ENCODE assay signal across 8 cellular contexts in genomic region chr1:214328770-214329455, GRCh38. TPM values are rescaled to one million over a fixed set of nuclear protein-coding genes. Genes with fewer than 3 reads are reported as not detected.
DNase-seq lines count a peak whose midpoint lies in the region; ATAC-seq and TF ChIP-seq lines count a peak whose summit lies in the region.

No MANE protein-coding gene starts in this region.

- H3K4me1 ChIP-seq in Panc1 (ENCODE audit: control insufficient read depth, insufficient read depth, low read length) (0 out of 2 replicates have a peak, but pooled peaks cover 2% of the 10 kb centered on the region), neutrophil (ENCODE audit: control insufficient read depth in 1 of 2, insufficient read depth in 1 of 2, low read depth in 1 of 2, low read length in 1 of 2) (no peaks in the 10 kb centered on the region)

- H3K36me3 ChIP-seq in Panc1 (ENCODE audit: control insufficient read depth, insufficient read depth, low read length) (no peaks in the 10 kb centered on the region), neutrophil (no peaks in the 10 kb centered on the region)

- BruUV-seq in Panc1 (replicated peaks; lab: Mats Ljungman, UMichigan): no TSS peak

- peak; percentile 84 for DNase-seq in EH (ENCODE audit: low read depth)
- peak; percentile 84 for DNase-seq in KBM-7
- DNase-seq in Panc1 (ENCODE audit: low read depth, low spot score): peak; percentile 69
- DNase-seq in activated T-cell treated with anti-CD3 and anti-CD28 coated beads, Interleukin-2, amount 50 U/mL, for 48 hours: peak; percentile 82 to 85
- DNase-seq in fibroblast of peridontal ligament (ENCODE audit: extremely low read depth): peak; percentile 84
- DNase-seq in substantia nigra (lab: John Stamatoyannopoulos, UW): peak in 47 of 49 donors; percentile 10 to 83 (median 65)

- H3K9me3 ChIP-seq in Panc1 (ENCODE audit: control insufficient read depth, insufficient read depth, low read depth, low read length) (no peaks in the 10 kb centered on the region), neutrophil (no peaks in the 10 kb centered on the region)

- ATAC-seq in GM21737 (IDR thresholded peaks at IDR 0.05; ENCODE audit: unreplicated experiment) (peak; percentile 95), Panc1 (peak; percentile 90)

- no peaks in the 10 kb centered on the region for H3K27me3 ChIP-seq in Panc1 (ENCODE audit: control insufficient read depth, insufficient read depth, low read length)
- H3K27me3 ChIP-seq in neutrophil: no peaks in the 10 kb centered on the region

- intact Hi-C loops in Panc1 (cut with micrococcal nuclease; ENCODE audit: unreplicated experiment): loop anchor here (1.0 kb wide), 2 partner anchors 68 to 115 kb away; no protein-coding TSS in a partner anchor

- in situ Hi-C loops in KBM-7 (cut with MboI; ENCODE audit: low pct_unique_long_range_greater_than_20kb, low sequenced_read_pairs) (loop anchor here (25.0 kb wide), 1 partner anchor 258 kb away; no protein-coding TSS in a partner anchor), Panc1 (cut with HindIII; ENCODE audit: low pct_unique_long_range_greater_than_20kb, low sequenced_read_pairs) (no loop called here)

- POLR2A ChIA-PET in Panc1 (lab: Charles Lee): no interaction called here

- CTCF ChIA-PET in Panc1 (lab: Charles Lee): interaction anchor here (0.5 to 5.3 kb wide), 5 partner anchors 67 to 298 kb away, joined by 3 to 71 read pairs (median 4); no protein-coding TSS in a partner anchor

- no peak overlapping the region for H3K27ac ChIP-seq in Panc1 (ENCODE audit: low read length)
- no peak overlapping the region for H3K27ac ChIP-seq in neutrophil
- no peak overlapping the region for H3K27ac ChIP-seq in substantia nigra (ENCODE audit: low read depth, low read length, poor library complexity, severe bottlenecking)

- TF ChIP-seq CTCF in Panc1 (IDR thresholded peaks at IDR 0.05) (peak; percentile 95), neutrophil (IDR thresholded peaks at IDR 0.05) (peak; percentile 42)

- no peak overlapping the region for H3K4me3 ChIP-seq in Panc1 (ENCODE audit: low read depth in 2 of 2, low read length in 2 of 2)
- H3K4me3 ChIP-seq in neutrophil (ENCODE audit: low read depth in 1 of 2, low read length in 1 of 2): no peak overlapping the region

RNA-seq across cellular contexts. Expression of gene SMYD2, which starts 48.0 kb away (rescaled TPM):
- total RNA-seq in Panc1 (2021; ENCODE audit: unreplicated experiment): 31.0 TPM
- 29.2 TPM for polyA plus RNA-seq in Panc1 (2012; ENCODE audit: insufficient read length)
